In the genomic region with DNA sequence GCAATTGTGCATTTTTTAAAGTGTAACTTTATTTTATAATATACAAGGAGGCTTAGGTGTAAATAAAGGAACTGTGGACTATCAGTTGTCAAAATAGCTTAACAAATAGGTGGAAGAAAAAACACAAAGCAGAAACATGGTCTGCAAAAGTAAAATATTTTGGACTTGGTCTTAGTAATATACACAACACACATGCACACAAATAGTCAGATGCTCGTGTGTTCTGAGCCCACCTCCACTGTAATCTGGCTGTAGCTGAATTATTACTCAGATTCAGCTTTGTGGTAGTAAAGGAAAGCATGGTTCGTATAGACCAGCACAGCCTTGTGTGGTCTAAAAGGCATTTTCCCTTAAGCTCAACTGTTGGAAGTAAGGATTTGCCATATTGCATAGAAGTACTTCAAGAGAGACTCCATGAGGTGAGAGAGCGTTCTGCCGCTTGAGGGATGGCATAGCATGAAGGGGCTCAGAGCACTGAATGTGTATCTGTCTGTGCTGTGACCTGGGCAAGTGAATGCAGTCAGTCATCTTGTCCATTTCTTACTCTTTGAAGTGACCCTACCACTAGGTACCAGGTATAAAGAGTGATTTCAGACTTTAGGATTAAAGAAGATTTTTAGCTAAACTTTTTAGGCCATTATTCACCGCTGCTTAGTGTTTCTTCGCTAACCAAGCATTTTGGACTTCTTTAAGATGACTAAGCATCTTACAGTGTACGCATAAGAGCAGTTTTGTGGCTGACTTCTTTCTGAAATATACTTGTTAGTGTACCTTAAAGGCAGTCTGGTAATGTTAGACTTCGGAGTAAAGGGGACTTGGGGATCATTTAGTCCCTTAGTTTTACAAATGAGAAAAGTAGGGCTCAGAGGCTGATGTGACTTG, we compare ENCODE assay signal across 21 cellular contexts. TPM values are rescaled to one million over a fixed set of nuclear protein-coding genes. Genes with fewer than 3 reads are reported as not detected.
DNase-seq lines count a peak whose midpoint lies in the region; ATAC-seq and TF ChIP-seq lines count a peak whose summit lies in the region.
"Had no signal": no experiment of that assay in that cellular context is flagged by ENCODE, and none has a peak within 500 bp of the region (broad histone marks: within the 10 kb centered on the region; RNA-seq: fewer than 3 reads in every experiment).

No MANE protein-coding gene starts in this region.

- H2BK20ac ChIP-seq in IMR-90 (ENCODE audit: low read depth, low read length) = no peak overlapping the region

- peak overlapping the region; percentile 73 for H2BK5ac ChIP-seq in IMR-90 (ENCODE audit: low read depth, low read length, poor library complexity, severe bottlenecking)

- H4K91ac ChIP-seq in IMR-90 (ENCODE audit: insufficient read depth, low read depth, low read length) = no peak overlapping the region

- H2AFZ ChIP-seq in IMR-90 (replicated peaks; ENCODE audit: low read length, poor library complexity) = no peak overlapping the region
- H2AFZ ChIP-seq: parathyroid adenoma had no signal

- H3K27ac Mint-ChIP-seq in type B pancreatic cell = peak overlapping the region; percentile 26
- H3K27ac Mint-ChIP-seq: activated naive CD4-positive, alpha-beta T cell treated with anti-CD3 and anti-CD28 coated beads, Interleukin-2, amount 50 U/mL, for 24 hours; memory B cell had no signal

- H3K23ac ChIP-seq in IMR-90 (ENCODE audit: low read depth, low read length) = peak overlapping the region; percentile 82

- POLR2A ChIA-PET in IMR-90 (lab: Charles Lee; ENCODE audit: unreplicated experiment) = interaction anchor here (1.4 kb wide), 1 partner anchor 211 kb away, joined by 5 read pairs; no protein-coding TSS in a partner anchor

- H3K9ac ChIP-seq in IMR-90 (ENCODE audit: low read depth, low read length) (no peak overlapping the region), muscle layer of colon (ENCODE audit: low read length) (peak overlapping the region; percentile 1)
- H3K9ac ChIP-seq: parathyroid adenoma had no signal

- H2AK9ac ChIP-seq in IMR-90 (replicated peaks; ENCODE audit: low read depth, low read length, poor library complexity) = no peak overlapping the region

- H4K20me1 ChIP-seq in IMR-90 (ENCODE audit: insufficient read depth, low read length) = peaks cover 98% of the 10 kb centered on the region

- H3K27ac ChIP-seq in IMR-90 (ENCODE audit: insufficient read depth, low read length) (peak overlapping the region; percentile 18; the same call in 1 of the 2 replicates), muscle layer of colon (ENCODE audit: low read depth, low read length) (peak overlapping the region; percentile 13)
- H3K27ac ChIP-seq: parathyroid adenoma had no signal

- H3K27me3 Mint-ChIP-seq in type B pancreatic cell = no peaks in the 10 kb centered on the region
- H3K27me3 Mint-ChIP-seq: activated naive CD4-positive, alpha-beta T cell treated with anti-CD3 and anti-CD28 coated beads, Interleukin-2, amount 50 U/mL, for 24 hours; CD8-positive, alpha-beta memory T cell; memory B cell had no signal

- H3K9me1 ChIP-seq in IMR-90 (ENCODE audit: insufficient read depth, low read length) = peaks cover 25% of the 10 kb centered on the region

- peaks cover 35% of the 10 kb centered on the region for H3K4me1 ChIP-seq in IMR-90 (ENCODE audit: control insufficient read depth, insufficient read depth, low read length)
- H3K4me1 ChIP-seq in muscle layer of colon (ENCODE audit: insufficient read depth, low read length) = peaks cover 93% of the 10 kb centered on the region

- dilution Hi-C loops in IMR-90 (cut with HindIII; ENCODE audit: low sequenced_read_pairs, unreplicated experiment) = no loop called here

- peaks cover 31 to 93% of the 10 kb centered on the region in 2 experiments for H3K79me1 ChIP-seq in IMR-90 (ENCODE audit: low read depth in 1 of 2, low read length in 2 of 2)

- H3K4me2 ChIP-seq in IMR-90 (ENCODE audit: low read depth, low read length) = no peak overlapping the region

- TF ChIP-seq CTCF in IMR-90 (conservative IDR thresholded peaks at IDR 0.05; ENCODE audit: low read depth, low read length) (no peak), astrocyte of the spinal cord (IDR thresholded peaks at IDR 0.05; ENCODE audit: low read depth, low read length) (no peak), type B pancreatic cell (conservative IDR thresholded peaks at IDR 0.05) (no peak)

- H3K14ac ChIP-seq in IMR-90 (replicated peaks; ENCODE audit: low read depth, low read length) = peak overlapping the region; percentile 71; the same call in 1 of the 2 replicates

- no peak overlapping the region for H3K56ac ChIP-seq in IMR-90 (ENCODE audit: extremely low read depth, insufficient read depth, low read length)

- H3K9me3 ChIP-seq in IMR-90 (ENCODE audit: control insufficient read depth, insufficient read depth, low read length) = no peaks in the 10 kb centered on the region
- no peaks in the 10 kb centered on the region for H3K9me3 ChIP-seq in muscle layer of colon (ENCODE audit: low read length)
- H3K9me3 ChIP-seq: esophagus squamous epithelium had no signal

- no peak for TF ChIP-seq RAD21 in IMR-90 (IDR thresholded peaks at IDR 0.05; ENCODE audit: low read length)

- H2BK15ac ChIP-seq in IMR-90 (ENCODE audit: low read depth, low read length) = no peak overlapping the region

- H3K4ac ChIP-seq in IMR-90 (ENCODE audit: low read depth, low read length) = peak overlapping the region; percentile 60

- peak; percentile 60 for DNase-seq in IMR-90
- DNase-seq in astrocyte of the spinal cord (ENCODE audit: low read depth, low spot score) = peak; percentile 35
- no peak for DNase-seq in type B pancreatic cell (ENCODE audit: extremely low spot score, unreplicated experiment)
- no peak for DNase-seq in OCI-M2 (lab: John Stamatoyannopoulos, UW; ENCODE audit: unreplicated experiment)
- no peak for DNase-seq in OCI-M1 (lab: John Stamatoyannopoulos, UW)
- DNase-seq: activated CD4-positive, alpha-beta T cell treated with anti-CD3 and anti-CD28 coated beads for 48 hours; CD8-positive, alpha-beta memory T cell; DMS79; effector memory CD4-positive, alpha-beta T cell; esophagus squamous epithelium; Karpas-422; natural killer cell; NCI-H1048; NCI-H2029; NCI-H82; SW 1271 had no signal

- BruUV-seq in IMR-90 (replicated peaks; lab: Mats Ljungman, UMichigan) = no TSS peak

- no peak for ATAC-seq in IMR-90 (ENCODE audit: low read depth)
- no peak for ATAC-seq in GM21786 (IDR thresholded peaks at IDR 0.05; ENCODE audit: unreplicated experiment)
- ATAC-seq: natural killer cell had no signal

- CTCF ChIA-PET in IMR-90 (lab: Yijun Ruan, JAX) = no interaction called here

- H3K36me3 ChIP-seq in IMR-90 (ENCODE audit: control insufficient read depth, insufficient read depth, low read length) (peaks cover 60% of the 10 kb centered on the region), muscle layer of colon (ENCODE audit: insufficient read depth, low read length) (peaks cover 83% of the 10 kb centered on the region)

- intact Hi-C loops in IMR-90 (cut with micrococcal nuclease) = loop anchor here (2.0 to 5.0 kb wide), 3 partner anchors 65 to 219 kb away; partner anchors contain the start of genes APH1B, LACTB and RPS27L

- no peak overlapping the region for H4K5ac ChIP-seq in IMR-90 (ENCODE audit: low read depth, low read length)

- no peak overlapping the region for H3K18ac ChIP-seq in IMR-90 (ENCODE audit: low read depth, low read length)

- peak overlapping the region in 1 of 2 experiments; percentile 60; a peak in 2 of 4 replicates for H4K8ac ChIP-seq in IMR-90 (ENCODE audit: low read depth in 2 of 2, low read length in 2 of 2)

- H2BK120ac ChIP-seq in IMR-90 (ENCODE audit: low read depth, low read length) = no peak overlapping the region

- peak; percentile 48; the same call in 1 of the 2 replicates for TF ChIP-seq POLR2A in IMR-90 (IDR thresholded peaks at IDR 0.05; ENCODE audit: low read depth, low read length)

- WGBS in IMR-90 (ENCODE audit: extremely low coverage in 2 of 2, insufficient read length in 1 of 2), 2 experiments = 100% methylated on average over 1 of the region's 8 CpGs; no CpG with 5 or more reads in 1 of the 2 experiments

- H3K4me3 Mint-ChIP-seq in type B pancreatic cell = no peak overlapping the region
- H3K4me3 Mint-ChIP-seq: activated naive CD4-positive, alpha-beta T cell treated with anti-CD3 and anti-CD28 coated beads, Interleukin-2, amount 50 U/mL, for 24 hours; CD8-positive, alpha-beta memory T cell; memory B cell; natural killer cell had no signal

- H3K9me3 Mint-ChIP-seq in type B pancreatic cell = no peaks in the 10 kb centered on the region
- H3K9me3 Mint-ChIP-seq: activated naive CD4-positive, alpha-beta T cell treated with anti-CD3 and anti-CD28 coated beads, Interleukin-2, amount 50 U/mL, for 24 hours; CD8-positive, alpha-beta memory T cell; memory B cell; natural killer cell had no signal

- peaks cover 42% of the 10 kb centered on the region for H3K4me1 Mint-ChIP-seq in type B pancreatic cell (ENCODE audit: unreplicated experiment)
- H3K4me1 Mint-ChIP-seq: activated naive CD4-positive, alpha-beta T cell treated with anti-CD3 and anti-CD28 coated beads, Interleukin-2, amount 50 U/mL, for 24 hours had no signal

- no peaks in the 10 kb centered on the region for H3K27me3 ChIP-seq in IMR-90 (ENCODE audit: control insufficient read depth, insufficient read depth, low read length)
- H3K27me3 ChIP-seq in muscle layer of colon (ENCODE audit: control insufficient read depth in 1 of 2, insufficient read depth in 2 of 2, low read length in 2 of 2) = no peaks in the 10 kb centered on the region
- H3K27me3 ChIP-seq: esophagus squamous epithelium had no signal

- in situ Hi-C loops in IMR-90 (cut with MboI; ENCODE audit: low sequenced_read_pairs) (no loop called here), astrocyte of the spinal cord (cut with HindIII; ENCODE audit: low sequenced_read_pairs) (no loop called here)

- no peak overlapping the region for H2AK5ac ChIP-seq in IMR-90 (ENCODE audit: low read depth, low read length)

- H3K4me3 ChIP-seq in IMR-90 (ENCODE audit: insufficient read depth, low read depth, low read length) (no peak overlapping the region), astrocyte of the spinal cord (ENCODE audit: low read depth, low read length) (no peak overlapping the region), muscle layer of colon (ENCODE audit: low read depth in 1 of 2, low read length in 2 of 2) (no peak overlapping the region)
- H3K4me3 ChIP-seq: esophagus squamous epithelium had no signal

- peaks cover 69% of the 10 kb centered on the region for H3K36me3 Mint-ChIP-seq in type B pancreatic cell

TF ChIP-seq in IMR-90, 13 proteins besides CTCF, POLR2A, EP300 and RAD21:
- no peak for TF ChIP-seq MXI1 (IDR thresholded peaks at IDR 0.05; ENCODE audit: borderline replicate concordance, low read depth, low read length)
- TF ChIP-seq MAFK (IDR thresholded peaks at IDR 0.05; ENCODE audit: low read depth, low read length) = peak; percentile 43; the same call in 1 of the 2 replicates
- peak; percentile 32; the same call in 1 of the 2 replicates for TF ChIP-seq NFE2L2 (IDR thresholded peaks at IDR 0.05; ENCODE audit: low read depth, low read length)

RNA-seq across cellular contexts. Expression of gene TPM1, which starts 15.1 kb away (rescaled TPM):
- total RNA-seq in IMR-90 (2012; rRNA removed) = 661 and 997 TPM in 2 replicates
- 1,566 and 1,623 TPM in 2 replicates for polyA plus RNA-seq in IMR-90 (2012; rRNA removed)
- polyA plus RNA-seq in IMR-90 (2012; cell fraction: cytosol; rRNA removed) = 700 and 932 TPM in 2 replicates
- 972 and 2,415 TPM in 2 replicates for polyA plus RNA-seq in IMR-90 (2012; cell fraction: nucleus; rRNA removed; ENCODE audit: low replicate concordance)
- total RNA-seq in type B pancreatic cell (ENCODE audit: low replicate concordance) = 343 and 447 TPM in 2 replicates

Comparison
In these comparisons a context has a peak if more than half of its experiments do, and no peak if none do; other contexts are left out.
1. DNase-seq: peak in IMR-90 (single experiment) and astrocyte of the spinal cord (single experiment); none in type B pancreatic cell (single experiment), OCI-M2 (single experiment) and OCI-M1 (single experiment).